ENCODE assay signal across 20 cellular contexts in the genomic region with DNA sequence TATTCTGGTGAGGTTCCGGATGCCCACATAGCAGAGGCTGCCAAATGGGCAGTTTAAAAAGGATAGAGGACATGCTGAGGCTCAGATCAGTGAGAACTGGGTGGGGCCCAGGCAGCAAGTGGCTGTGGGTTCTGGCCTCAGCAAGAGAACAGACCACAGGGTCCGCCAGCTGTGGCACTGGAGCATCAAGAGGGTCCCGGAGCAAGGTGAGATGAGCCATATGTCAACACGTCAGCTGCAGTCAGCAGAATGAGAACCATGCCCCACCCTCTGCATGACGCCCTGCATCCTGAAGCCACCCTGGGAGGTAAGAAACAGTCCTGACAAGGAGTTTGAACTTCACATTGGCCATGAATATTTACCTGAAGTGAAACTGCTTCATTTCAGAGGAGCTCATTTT. TPM values are rescaled to one million over a fixed set of nuclear protein-coding genes. Genes with fewer than 3 reads are reported as not detected.
DNase-seq lines count a peak whose midpoint lies in the region; ATAC-seq and TF ChIP-seq lines count a peak whose summit lies in the region.
"Had no signal": no experiment of that assay in that cellular context is flagged by ENCODE, and none has a peak within 500 bp of the region (broad histone marks: within the 10 kb centered on the region; RNA-seq: fewer than 3 reads in every experiment).

No MANE protein-coding gene starts in this region.

- H3K27ac ChIP-seq in CD8-positive, alpha-beta T cell (ENCODE audit: low read depth, low read length), result peak overlapping the region; percentile 38
- no peak overlapping the region for H3K27ac ChIP-seq in RWPE1
- H3K27ac ChIP-seq: colonic mucosa, left ventricle myocardium inferior, pancreas, thoracic aorta had no signal

- H3K4me3 Mint-ChIP-seq in CD8-positive, alpha-beta T cell, result peak overlapping the region; percentile 27
- H3K4me3 Mint-ChIP-seq in central memory CD8-positive, alpha-beta T cell, result peak overlapping the region; percentile 58
- no peak overlapping the region for H3K4me3 Mint-ChIP-seq in nephron progenitor cell

- CTCF ChIA-PET in CD8-positive, alpha-beta T cell (lab: Charles Lee), result interaction anchor here (0.6 to 1.7 kb wide), 6 partner anchors 10 to 248 kb away, joined by 3 read pairs; no protein-coding TSS in a partner anchor
- CTCF ChIA-PET in RWPE1 (lab: Yijun Ruan, JAX), result interaction anchor here (0.7 kb wide), 1 partner anchor 680 kb away, joined by 8 read pairs; no protein-coding TSS in a partner anchor

- H3K27me3 Mint-ChIP-seq in CD8-positive, alpha-beta T cell (ENCODE audit: low read depth), result no peaks in the 10 kb centered on the region
- H3K27me3 Mint-ChIP-seq in central memory CD8-positive, alpha-beta T cell, result no peaks in the 10 kb centered on the region
- peaks cover 14% of the 10 kb centered on the region for H3K27me3 Mint-ChIP-seq in nephron progenitor cell (ENCODE audit: low read depth, poor library complexity)

- no peaks in the 10 kb centered on the region for H3K9me3 Mint-ChIP-seq in CD8-positive, alpha-beta T cell
- no peaks in the 10 kb centered on the region for H3K9me3 Mint-ChIP-seq in central memory CD8-positive, alpha-beta T cell
- H3K9me3 Mint-ChIP-seq in nephron progenitor cell, result no peaks in the 10 kb centered on the region
- H3K9me3 Mint-ChIP-seq: activated T-helper 2 cell treated with anti-CD3 and anti-CD28 coated beads, Interferon-gamma antibody, Interleukin-2, Interleukin-4, amounts not matched to agents 10 μg/mL and 5 μg/mL and 100 μg/mL, durations not matched to agents 14 hours and 24 hours and 36 hours had no signal

- H3K36me3 Mint-ChIP-seq in CD8-positive, alpha-beta T cell, result no peaks in the 10 kb centered on the region
- peaks cover 13% of the 10 kb centered on the region for H3K36me3 Mint-ChIP-seq in central memory CD8-positive, alpha-beta T cell (ENCODE audit: insufficient read depth)
- H3K36me3 Mint-ChIP-seq in nephron progenitor cell (ENCODE audit: low read depth), result no peaks in the 10 kb centered on the region

- no peaks in the 10 kb centered on the region for H3K36me3 ChIP-seq in CD8-positive, alpha-beta T cell (ENCODE audit: insufficient read depth, low read length)
- H3K36me3 ChIP-seq: colonic mucosa, left ventricle myocardium inferior, pancreas, thoracic aorta had no signal

- peak overlapping the region; percentile 91 for H3K27ac Mint-ChIP-seq in CD8-positive, alpha-beta T cell
- H3K27ac Mint-ChIP-seq in central memory CD8-positive, alpha-beta T cell (ENCODE audit: low read depth), result peak overlapping the region; percentile 96
- H3K27ac Mint-ChIP-seq in nephron progenitor cell, result peak overlapping the region; percentile 1

- no peaks in the 10 kb centered on the region for H3K9me3 ChIP-seq in CD8-positive, alpha-beta T cell (ENCODE audit: low read length)
- H3K9me3 ChIP-seq: colonic mucosa, left ventricle myocardium inferior, pancreas, thoracic aorta had no signal

- intact Hi-C loops in CD8-positive, alpha-beta T cell (cut with DNase I, micrococcal nuclease), result loop anchor here in 1 of 2 experiments (2.0 kb wide), 1 partner anchor 21 kb away; no protein-coding TSS in a partner anchor
- intact Hi-C loops in head of caudate nucleus (cut with DNase I), result no loop called here

- H3K4me1 Mint-ChIP-seq in CD8-positive, alpha-beta T cell (ENCODE audit: low read depth), result peaks cover 61% of the 10 kb centered on the region
- peaks cover 60% of the 10 kb centered on the region for H3K4me1 Mint-ChIP-seq in central memory CD8-positive, alpha-beta T cell
- H3K4me1 Mint-ChIP-seq in nephron progenitor cell, result peaks cover 32% of the 10 kb centered on the region

- H3K4me3 ChIP-seq in CD8-positive, alpha-beta T cell (ENCODE audit: low read depth, low read length), result no peak overlapping the region
- H3K4me3 ChIP-seq: colonic mucosa, left ventricle myocardium inferior, pancreas, thoracic aorta had no signal

- POLR2A ChIA-PET in CD8-positive, alpha-beta T cell (lab: Charles Lee), result interaction anchor here (0.6 to 9.1 kb wide), 10 partner anchors 9 to 47 kb away, joined by 3 to 91 read pairs (median 4); a partner anchor contains a TSS
- POLR2A ChIA-PET in RWPE1 (lab: Yijun Ruan, JAX; ENCODE audit: low non-redundant PET), result no interaction called here

- ATAC-seq in CD8-positive, alpha-beta T cell, result peak; percentile 52
- ATAC-seq in central memory CD8-positive, alpha-beta T cell (replicated peaks; ENCODE audit: extremely low read depth, poor library complexity, severe bottlenecking), result peak; percentile 20
- ATAC-seq in HG02870 (IDR thresholded peaks at IDR 0.05; ENCODE audit: unreplicated experiment) (no peak), HG02759 (IDR thresholded peaks at IDR 0.05; ENCODE audit: unreplicated experiment) (no peak)
- ATAC-seq: pancreas had no signal

- no peak for TF ChIP-seq CTCF in CD8-positive, alpha-beta T cell (IDR thresholded peaks at IDR 0.05)
- TF ChIP-seq CTCF in RWPE1 (conservative IDR thresholded peaks at IDR 0.05; ENCODE audit: low read depth), result no peak
- TF ChIP-seq CTCF in nephron progenitor cell (IDR thresholded peaks at IDR 0.05), result no peak

- H3K27me3 ChIP-seq in CD8-positive, alpha-beta T cell (ENCODE audit: insufficient read depth, low read length), result no peaks in the 10 kb centered on the region
- H3K27me3 ChIP-seq: colonic mucosa, pancreas had no signal

- H3K4me1 ChIP-seq in CD8-positive, alpha-beta T cell (ENCODE audit: insufficient read depth, low read length), result peaks cover 49% of the 10 kb centered on the region
- H3K4me1 ChIP-seq: colonic mucosa, left ventricle myocardium inferior, pancreas had no signal

- peak in 4 of 7 experiments; percentile 36 to 68 (median 50) for DNase-seq in CD8-positive, alpha-beta T cell
- DNase-seq in RWPE1 (ENCODE audit: low spot score) (peak; percentile 23), nephron progenitor cell (peak; percentile 11), head of caudate nucleus (no peak), kidney tubule cell (ENCODE audit: low spot score) (no peak)
- peak in 1 of 2 donors; percentile 19 for DNase-seq in central memory CD8-positive, alpha-beta T cell (ENCODE audit: low spot score in 2 of 2)
- DNase-seq: colonic mucosa; GF-D8; IMR-90; left ventricle myocardium inferior; NCI-H1694; NCI-H446 treated with DMSO at 0.1 percent for 48 hours; pancreas; SHP77; stimulated activated CD4-positive, alpha-beta T cell treated with anti-CD3 and anti-CD28 coated beads, Interleukin-4, amount 100 ng/mL, for 1 hour had no signal

RNA-seq across cellular contexts. Expression of a gene that starts 20.1 kb away (rescaled TPM):
- 100 to 1,000 TPM; 398 to 442 TPM for total RNA-seq in CD8-positive, alpha-beta T cell
- total RNA-seq: fibroblast of villous mesenchyme, IMR-90 had no signal

RNA-seq across cellular contexts. Expression of a gene that starts 30.3 kb away (rescaled TPM):
- under 1 TPM in 1 of 2 experiments, not detected in 1; 0.27 TPM for total RNA-seq in CD8-positive, alpha-beta T cell
- total RNA-seq: left ventricle myocardium inferior, thoracic aorta had no signal

RNA-seq across cellular contexts. Expression of a gene that starts 31.6 kb away (rescaled TPM):
- total RNA-seq in CD8-positive, alpha-beta T cell, result 1 to 10 TPM; 2.1 to 2.5 TPM
- total RNA-seq: colonic mucosa, fibroblast of villous mesenchyme, IMR-90, left ventricle myocardium inferior, pancreas, thoracic aorta had no signal

RNA-seq across cellular contexts. Expression of a gene that starts 43.2 kb away (rescaled TPM):
- not detected for total RNA-seq in CD8-positive, alpha-beta T cell
- total RNA-seq: activated T-helper 2 cell treated with anti-CD3 and anti-CD28 coated beads, Interferon-gamma antibody, Interleukin-2, Interleukin-4, amounts not matched to agents 10 μg/mL and 5 μg/mL and 100 μg/mL, durations not matched to agents 14 hours and 24 hours and 36 hours; colonic mucosa; fibroblast of villous mesenchyme; IMR-90; left ventricle myocardium inferior; pancreas; thoracic aorta had no signal

Comparison
In these comparisons a context has a peak if more than half of its experiments do, and no peak if none do; other contexts are left out.
1. ATAC-seq: peak in CD8-positive, alpha-beta T cell (single experiment) and central memory CD8-positive, alpha-beta T cell (single experiment); none in HG02870 (single experiment) and HG02759 (single experiment).
2. DNase-seq: peak in CD8-positive, alpha-beta T cell (4 of 7), RWPE1 (single experiment) and nephron progenitor cell (single experiment); none in head of caudate nucleus (0 of 42) and kidney tubule cell (single experiment).
3. H3K27ac Mint-ChIP-seq: peak in every context shown above with its lines; median percentile 96 in central memory CD8-positive, alpha-beta T cell; 91 in CD8-positive, alpha-beta T cell; 1 in nephron progenitor cell.